ENCODE assay signal across 1 cellular context in genomic region chr10:35126530-35127288, GRCh38.
TF ChIP-seq lines count a peak whose summit lies in the region.

Gene CREM, plus strand, starts transcription at chr10:35126846. Its CDS starts 10,990 bp downstream, at chr10:35137836.

TF ChIP-seq in K562, 482 proteins besides CTCF, POLR2A, EP300 and RAD21 (continued from another document and continues in another):
- TF ChIP-seq AFF1 (IDR thresholded peaks at IDR 0.05; ENCODE audit: low read depth in 1 of 2, partially characterized antibody in 2 of 2) (no peak), CBFA2T2 (conservative IDR thresholded peaks at IDR 0.05) (no peak), MBD2 (IDR thresholded peaks at IDR 0.05; ENCODE audit: borderline replicate concordance, low read depth) (peak; percentile 43; the same call in 1 of the 2 replicates), ZNF24 (IDR thresholded peaks at IDR 0.05) (peak; percentile 70), ZNF140 (CRISPR knock-in tag; IDR thresholded peaks at IDR 0.05) (no peak), E4F1 (CRISPR knock-in tag; IDR thresholded peaks at IDR 0.05; ENCODE audit: borderline replicate concordance) (no peak), FOXJ3 (CRISPR knock-in tag; IDR thresholded peaks at IDR 0.05) (no peak), MED1 (CRISPR knock-in tag; IDR thresholded peaks at IDR 0.05; ENCODE audit: borderline replicate concordance) (no peak), ZNF3 (CRISPR knock-in tag; IDR thresholded peaks at IDR 0.05) (no peak), HLTF (IDR thresholded peaks at IDR 0.05) (no peak; the same call in 1 of the 2 replicates), ZNF263 (CRISPR knock-in tag; IDR thresholded peaks at IDR 0.05; ENCODE audit: borderline replicate concordance) (peak; percentile 76), KLF16 (IDR thresholded peaks at IDR 0.05) (peak; percentile 67; the same call in 1 of the 2 replicates), TAF15 (IDR thresholded peaks at IDR 0.05; ENCODE audit: low read depth, low read length) (no peak), HNRNPK (IDR thresholded peaks at IDR 0.05; ENCODE audit: low read depth, low read length, poor library complexity, severe bottlenecking) (peak; percentile 65), HDAC6 (IDR thresholded peaks at IDR 0.05; ENCODE audit: low read depth, low read length) (no peak), ETS2 (tag; IDR thresholded peaks at IDR 0.05; ENCODE audit: borderline replicate concordance, poor library complexity, severe bottlenecking) (no peak), ZBTB1 (CRISPR knock-in tag; IDR thresholded peaks at IDR 0.05; ENCODE audit: borderline replicate concordance, low read depth) (no peak), EP400 (IDR thresholded peaks at IDR 0.05) (peak; percentile 74), CCNT2 (IDR thresholded peaks at IDR 0.05; ENCODE audit: borderline replicate concordance, extremely low read depth, insufficient read length, low read depth, low read length) (peak; percentile 89), GTF2A2 (tag; IDR thresholded peaks at IDR 0.05) (no peak), TCF7 (IDR thresholded peaks at IDR 0.05; ENCODE audit: borderline replicate concordance) (0 out of 2 replicates have a peak, but pooled peaks have one; percentile 22), MTA2 (IDR thresholded peaks at IDR 0.05; ENCODE audit: low read depth) (peak; percentile 24; the same call in 1 of the 2 replicates), JUN (IDR thresholded peaks at IDR 0.05; ENCODE audit: borderline replicate concordance, low read depth, low read length) (0 out of 2 replicates have a peak, but pooled peaks have one; percentile 33), JUN (CRISPR knock-in tag; IDR thresholded peaks at IDR 0.05; ENCODE audit: borderline replicate concordance) (no peak), PTTG1 (tag; IDR thresholded peaks at IDR 0.05; ENCODE audit: low read depth) (no peak)
- TF ChIP-seq, protein P1, sequence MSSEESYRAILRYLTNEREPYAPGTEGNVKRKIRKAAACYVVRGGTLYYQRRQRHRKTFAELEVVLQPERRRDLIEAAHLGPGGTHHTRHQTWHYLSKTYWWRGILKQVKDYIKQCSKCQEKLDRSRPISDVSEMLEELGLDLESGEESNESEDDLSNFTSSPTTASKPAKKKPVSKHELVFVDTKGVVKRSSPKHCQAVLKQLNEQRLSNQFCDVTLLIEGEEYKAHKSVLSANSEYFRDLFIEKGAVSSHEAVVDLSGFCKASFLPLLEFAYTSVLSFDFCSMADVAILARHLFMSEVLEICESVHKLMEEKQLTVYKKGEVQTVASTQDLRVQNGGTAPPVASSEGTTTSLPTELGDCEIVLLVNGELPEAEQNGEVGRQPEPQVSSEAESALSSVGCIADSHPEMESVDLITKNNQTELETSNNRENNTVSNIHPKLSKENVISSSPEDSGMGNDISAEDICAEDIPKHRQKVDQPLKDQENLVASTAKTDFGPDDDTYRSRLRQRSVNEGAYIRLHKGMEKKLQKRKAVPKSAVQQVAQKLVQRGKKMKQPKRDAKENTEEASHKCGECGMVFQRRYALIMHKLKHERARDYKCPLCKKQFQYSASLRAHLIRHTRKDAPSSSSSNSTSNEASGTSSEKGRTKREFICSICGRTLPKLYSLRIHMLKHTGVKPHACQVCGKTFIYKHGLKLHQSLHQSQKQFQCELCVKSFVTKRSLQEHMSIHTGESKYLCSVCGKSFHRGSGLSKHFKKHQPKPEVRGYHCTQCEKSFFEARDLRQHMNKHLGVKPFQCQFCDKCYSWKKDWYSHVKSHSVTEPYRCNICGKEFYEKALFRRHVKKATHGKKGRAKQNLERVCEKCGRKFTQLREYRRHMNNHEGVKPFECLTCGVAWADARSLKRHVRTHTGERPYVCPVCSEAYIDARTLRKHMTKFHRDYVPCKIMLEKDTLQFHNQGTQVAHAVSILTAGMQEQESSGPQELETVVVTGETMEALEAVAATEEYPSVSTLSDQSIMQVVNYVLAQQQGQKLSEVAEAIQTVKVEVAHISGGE (CRISPR knock-in tag; IDR thresholded peaks at IDR 0.05): peak in 1 of 3 experiments; percentile 66; a peak in 2 of 6 replicates
- TF ChIP-seq, protein P2, sequence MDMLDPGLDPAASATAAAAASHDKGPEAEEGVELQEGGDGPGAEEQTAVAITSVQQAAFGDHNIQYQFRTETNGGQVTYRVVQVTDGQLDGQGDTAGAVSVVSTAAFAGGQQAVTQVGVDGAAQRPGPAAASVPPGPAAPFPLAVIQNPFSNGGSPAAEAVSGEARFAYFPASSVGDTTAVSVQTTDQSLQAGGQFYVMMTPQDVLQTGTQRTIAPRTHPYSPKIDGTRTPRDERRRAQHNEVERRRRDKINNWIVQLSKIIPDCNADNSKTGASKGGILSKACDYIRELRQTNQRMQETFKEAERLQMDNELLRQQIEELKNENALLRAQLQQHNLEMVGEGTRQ (CRISPR knock-in tag; IDR thresholded peaks at IDR 0.05): no peak
- TF ChIP-seq, protein P3, sequence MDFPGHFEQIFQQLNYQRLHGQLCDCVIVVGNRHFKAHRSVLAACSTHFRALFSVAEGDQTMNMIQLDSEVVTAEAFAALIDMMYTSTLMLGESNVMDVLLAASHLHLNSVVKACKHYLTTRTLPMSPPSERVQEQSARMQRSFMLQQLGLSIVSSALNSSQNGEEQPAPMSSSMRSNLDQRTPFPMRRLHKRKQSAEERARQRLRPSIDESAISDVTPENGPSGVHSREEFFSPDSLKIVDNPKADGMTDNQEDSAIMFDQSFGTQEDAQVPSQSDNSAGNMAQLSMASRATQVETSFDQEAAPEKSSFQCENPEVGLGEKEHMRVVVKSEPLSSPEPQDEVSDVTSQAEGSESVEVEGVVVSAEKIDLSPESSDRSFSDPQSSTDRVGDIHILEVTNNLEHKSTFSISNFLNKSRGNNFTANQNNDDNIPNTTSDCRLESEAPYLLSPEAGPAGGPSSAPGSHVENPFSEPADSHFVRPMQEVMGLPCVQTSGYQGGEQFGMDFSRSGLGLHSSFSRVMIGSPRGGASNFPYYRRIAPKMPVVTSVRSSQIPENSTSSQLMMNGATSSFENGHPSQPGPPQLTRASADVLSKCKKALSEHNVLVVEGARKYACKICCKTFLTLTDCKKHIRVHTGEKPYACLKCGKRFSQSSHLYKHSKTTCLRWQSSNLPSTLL (IDR thresholded peaks at IDR 0.05): peak; percentile 65; the same call in 1 of the 2 replicates
- TF ChIP-seq, protein P4, sequence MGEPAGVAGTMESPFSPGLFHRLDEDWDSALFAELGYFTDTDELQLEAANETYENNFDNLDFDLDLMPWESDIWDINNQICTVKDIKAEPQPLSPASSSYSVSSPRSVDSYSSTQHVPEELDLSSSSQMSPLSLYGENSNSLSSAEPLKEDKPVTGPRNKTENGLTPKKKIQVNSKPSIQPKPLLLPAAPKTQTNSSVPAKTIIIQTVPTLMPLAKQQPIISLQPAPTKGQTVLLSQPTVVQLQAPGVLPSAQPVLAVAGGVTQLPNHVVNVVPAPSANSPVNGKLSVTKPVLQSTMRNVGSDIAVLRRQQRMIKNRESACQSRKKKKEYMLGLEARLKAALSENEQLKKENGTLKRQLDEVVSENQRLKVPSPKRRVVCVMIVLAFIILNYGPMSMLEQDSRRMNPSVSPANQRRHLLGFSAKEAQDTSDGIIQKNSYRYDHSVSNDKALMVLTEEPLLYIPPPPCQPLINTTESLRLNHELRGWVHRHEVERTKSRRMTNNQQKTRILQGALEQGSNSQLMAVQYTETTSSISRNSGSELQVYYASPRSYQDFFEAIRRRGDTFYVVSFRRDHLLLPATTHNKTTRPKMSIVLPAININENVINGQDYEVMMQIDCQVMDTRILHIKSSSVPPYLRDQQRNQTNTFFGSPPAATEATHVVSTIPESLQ (CRISPR knock-in tag; IDR thresholded peaks at IDR 0.05): peak; percentile 64; the same call in 1 of the 2 replicates
- TF ChIP-seq, protein P5, sequence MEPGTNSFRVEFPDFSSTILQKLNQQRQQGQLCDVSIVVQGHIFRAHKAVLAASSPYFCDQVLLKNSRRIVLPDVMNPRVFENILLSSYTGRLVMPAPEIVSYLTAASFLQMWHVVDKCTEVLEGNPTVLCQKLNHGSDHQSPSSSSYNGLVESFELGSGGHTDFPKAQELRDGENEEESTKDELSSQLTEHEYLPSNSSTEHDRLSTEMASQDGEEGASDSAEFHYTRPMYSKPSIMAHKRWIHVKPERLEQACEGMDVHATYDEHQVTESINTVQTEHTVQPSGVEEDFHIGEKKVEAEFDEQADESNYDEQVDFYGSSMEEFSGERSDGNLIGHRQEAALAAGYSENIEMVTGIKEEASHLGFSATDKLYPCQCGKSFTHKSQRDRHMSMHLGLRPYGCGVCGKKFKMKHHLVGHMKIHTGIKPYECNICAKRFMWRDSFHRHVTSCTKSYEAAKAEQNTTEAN (CRISPR knock-in tag; IDR thresholded peaks at IDR 0.05): no peak
- TF ChIP-seq, protein P6, sequence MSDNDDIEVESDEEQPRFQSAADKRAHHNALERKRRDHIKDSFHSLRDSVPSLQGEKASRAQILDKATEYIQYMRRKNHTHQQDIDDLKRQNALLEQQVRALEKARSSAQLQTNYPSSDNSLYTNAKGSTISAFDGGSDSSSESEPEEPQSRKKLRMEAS (CRISPR knock-in tag; IDR thresholded peaks at IDR 0.05): peak; percentile 59; the same call in 1 of the 2 replicates
